Comparison of ENCODE assay signal across 26 cellular contexts in the genomic region with DNA sequence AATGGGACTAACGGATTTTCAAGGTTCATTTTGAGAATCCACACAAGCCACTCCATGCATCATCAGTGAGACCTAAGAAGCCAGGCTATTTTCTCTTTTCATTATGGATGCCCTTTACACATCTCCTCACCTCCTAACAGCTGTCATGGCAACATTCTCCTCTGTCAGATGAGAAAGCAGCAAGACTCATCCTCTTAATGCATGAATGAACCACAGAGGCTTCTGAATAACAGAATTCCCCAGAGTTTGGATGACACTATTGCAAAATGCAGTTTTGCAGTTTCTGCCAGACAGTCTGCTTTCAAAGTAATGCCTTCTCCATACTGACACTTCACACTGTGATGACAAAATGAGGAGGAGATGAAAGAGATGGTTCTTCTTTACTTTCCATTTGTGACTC.
A peak's percentile ranks its signal among the peaks of the same experiment; 100 is the strongest.
DNase-seq lines count a peak whose midpoint lies in the region; ATAC-seq and TF ChIP-seq lines count a peak whose summit lies in the region.
"Had no signal": no experiment of that assay in that cellular context is flagged by ENCODE, and none has a peak within 500 bp of the region (broad histone marks: within the 10 kb centered on the region; RNA-seq: fewer than 3 reads in every experiment).

No MANE protein-coding gene starts in this region.

- H3K9me3 ChIP-seq in smooth muscle cell (replicated peaks; ENCODE audit: low read depth) = no peaks in the 10 kb centered on the region
- H3K9me3 ChIP-seq: SK-N-SH, suprapubic skin, vagina had no signal

- WGBS in smooth muscle cell (ENCODE audit: low lambda C conversion rate) = 71% methylated on average over 1 of the region's 1 CpG

- no peak overlapping the region for H2AFZ ChIP-seq in smooth muscle cell (ENCODE audit: low read depth)

- H3K4me3 ChIP-seq in smooth muscle cell = no peak overlapping the region
- H3K4me3 ChIP-seq: GM12878, lung, suprapubic skin, vagina had no signal

- no peaks in the 10 kb centered on the region for H3K79me2 ChIP-seq in smooth muscle cell (ENCODE audit: low read depth)

- peak overlapping the region; percentile 88 for H3K9ac ChIP-seq in smooth muscle cell (ENCODE audit: low read depth)
- H3K9ac ChIP-seq: SK-N-SH had no signal

- peaks cover 5% of the 10 kb centered on the region for H3K4me1 ChIP-seq in smooth muscle cell (ENCODE audit: low read depth)
- H3K4me1 ChIP-seq: vagina had no signal

- no peak overlapping the region for H3K4me3 Mint-ChIP-seq in activated T-cell treated with anti-CD3 and anti-CD28 coated beads, Interleukin-2, amount 50 U/mL, for 4 hours
- H3K4me3 Mint-ChIP-seq: activated CD4-positive, alpha-beta memory T cell treated with anti-CD3 and anti-CD28 coated beads, Interleukin-2, amount 10 ng/mL, durations not matched to agents 7 days and 5 days; CD4-positive, CD25-positive, alpha-beta regulatory T cell; T-helper 2 cell treated with Interferon-gamma antibody and Interleukin-4, amounts not matched to agents 5 μg/mL and 100 μg/mL, for 36 hours; WTC11 had no signal

- ATAC-seq in activated T-cell treated with anti-CD3 and anti-CD28 coated beads, Interleukin-2, amount 50 U/mL, for 4 hours = peak; percentile 33 to 47
- ATAC-seq in HG03045 (IDR thresholded peaks at IDR 0.05; ENCODE audit: unreplicated experiment) = no peak
- ATAC-seq: GM12878, WTC11 had no signal

- TF ChIP-seq CTCF in smooth muscle cell (IDR thresholded peaks at IDR 0.05; ENCODE audit: borderline replicate concordance, insufficient read depth, poor library complexity, severe bottlenecking) = no peak

- no peaks in the 10 kb centered on the region for H3K27me3 Mint-ChIP-seq in activated T-cell treated with anti-CD3 and anti-CD28 coated beads, Interleukin-2, amount 50 U/mL, for 4 hours (ENCODE audit: low read depth)
- H3K27me3 Mint-ChIP-seq: CD4-positive, CD25-positive, alpha-beta regulatory T cell had no signal

- no peak for DNase-seq in activated T-cell treated with anti-CD3 and anti-CD28 coated beads, Interleukin-2, amount 50 U/mL, for 4 hours
- DNase-seq in activated T-cell treated with anti-CD3 and anti-CD28 coated beads for 4 hours = no peak
- DNase-seq in LHCN-M2 (ENCODE audit: low read depth) = peak; percentile 1
- DNase-seq in amniotic epithelial cell (ENCODE audit: low read depth) = peak; percentile 54
- DNase-seq in smooth muscle cell (lab: John Stamatoyannopoulos, UW; ENCODE audit: unreplicated experiment) = no peak
- DNase-seq in COLO668 (lab: John Stamatoyannopoulos, UW; ENCODE audit: unreplicated experiment) = no peak
- no peak for DNase-seq in activated CD4-positive, alpha-beta T cell treated with anti-CD3 and anti-CD28 coated beads for 48 hours
- DNase-seq: activated CD4-positive, alpha-beta memory T cell treated with anti-CD3 and anti-CD28 coated beads, Interleukin-2, amount 10 ng/mL, durations not matched to agents 7 days and 5 days; CD4-positive, CD25-positive, alpha-beta regulatory T cell; dermis blood vessel endothelial cell; GOT3; hypothalamus; IMR-90; MM.1S; NCI-H1436 treated with DMSO at 0.1 percent for 48 hours; NCI-H510A treated with DMSO at 0.1 percent for 48 hours; occipital lobe; SK-N-SH; stimulated activated CD4-positive, alpha-beta T cell treated with anti-CD3 and anti-CD28 coated beads, Interleukin-12 subunit alpha, Interleukin-12 subunit beta, amount 100 ng/mL, for 4 hours had no signal

- H3K36me3 ChIP-seq in smooth muscle cell (ENCODE audit: low read depth) = no peaks in the 10 kb centered on the region
- H3K36me3 ChIP-seq: suprapubic skin, vagina had no signal

- H4K20me1 ChIP-seq in smooth muscle cell (ENCODE audit: low read depth) = no peaks in the 10 kb centered on the region

- H3K4me2 ChIP-seq in smooth muscle cell = peak overlapping the region; percentile 1
- H3K4me2 ChIP-seq: SK-N-SH had no signal

- peaks cover 3% of the 10 kb centered on the region for H3K36me3 Mint-ChIP-seq in activated T-cell treated with anti-CD3 and anti-CD28 coated beads, Interleukin-2, amount 50 U/mL, for 4 hours (ENCODE audit: insufficient read depth)
- H3K36me3 Mint-ChIP-seq: CD4-positive, CD25-positive, alpha-beta regulatory T cell; WTC11 had no signal

- peaks cover 9% of the 10 kb centered on the region for H3K9me3 Mint-ChIP-seq in activated T-cell treated with anti-CD3 and anti-CD28 coated beads, Interleukin-2, amount 50 U/mL, for 4 hours
- H3K9me3 Mint-ChIP-seq: activated CD4-positive, alpha-beta memory T cell treated with anti-CD3 and anti-CD28 coated beads, Interleukin-2, amount 10 ng/mL, durations not matched to agents 7 days and 5 days had no signal

- peaks cover 11% of the 10 kb centered on the region for H3F3A ChIP-seq in smooth muscle cell (ENCODE audit: low read depth)

- H3K4me1 Mint-ChIP-seq in activated T-cell treated with anti-CD3 and anti-CD28 coated beads, Interleukin-2, amount 50 U/mL, for 4 hours (ENCODE audit: low read depth) = peaks cover 32% of the 10 kb centered on the region

- H3K27me3 ChIP-seq in smooth muscle cell (ENCODE audit: low read depth) = no peaks in the 10 kb centered on the region
- H3K27me3 ChIP-seq: suprapubic skin, vagina had no signal

- H3K27ac ChIP-seq in smooth muscle cell (ENCODE audit: low read depth) = peak overlapping the region; percentile 98
- H3K27ac ChIP-seq: suprapubic skin, vagina had no signal

Comparison
In these comparisons a context has a peak if more than half of its experiments do, and no peak if none do; other contexts are left out.
1. DNase-seq: peak in LHCN-M2 (single experiment) and amniotic epithelial cell (single experiment); none in activated T-cell treated with anti-CD3 and anti-CD28 coated beads, Interleukin-2, amount 50 U/mL, for 4 hours (single experiment), activated T-cell treated with anti-CD3 and anti-CD28 coated beads for 4 hours (single experiment), smooth muscle cell (single experiment), COLO668 (single experiment) and activated CD4-positive, alpha-beta T cell treated with anti-CD3 and anti-CD28 coated beads for 48 hours (single experiment).